1 cellular context compared by ENCODE assay signal in the genomic region with DNA sequence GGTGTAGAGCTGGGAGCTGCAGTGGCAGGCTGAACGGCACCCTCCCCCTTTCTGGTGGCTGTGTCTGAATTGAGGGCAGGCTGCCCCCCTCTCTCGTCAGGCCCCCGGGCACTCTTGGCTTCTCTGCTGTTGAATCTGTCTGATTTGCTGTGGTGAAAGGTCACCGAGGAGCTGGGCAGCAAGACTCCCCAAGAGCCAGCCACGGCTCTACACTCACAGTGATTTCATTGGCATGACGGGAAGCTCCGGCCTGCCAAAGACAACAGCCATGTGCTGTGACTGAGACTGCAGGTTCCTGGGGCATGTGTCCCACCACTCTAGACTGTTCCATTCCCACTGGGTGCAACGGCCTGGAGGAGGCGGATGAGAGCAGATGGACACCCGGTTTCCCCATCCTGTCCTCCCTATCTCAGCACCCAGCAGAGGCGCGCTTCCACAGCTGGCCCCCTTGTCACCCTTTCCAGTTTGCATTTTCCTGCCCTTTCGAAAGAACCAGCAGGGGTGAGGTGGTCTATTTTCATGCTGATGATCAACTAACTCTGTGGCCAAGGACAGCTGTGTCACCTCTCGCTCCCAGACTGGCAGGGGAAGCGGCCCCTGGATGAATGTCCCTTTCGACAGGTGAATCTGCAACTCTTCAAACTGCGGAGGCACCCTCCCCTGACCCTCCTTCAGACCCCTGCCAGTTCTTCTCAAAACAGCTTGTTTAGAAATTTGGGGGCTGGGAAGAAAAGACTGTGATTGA.
TF ChIP-seq lines count a peak whose summit lies in the region.

No MANE protein-coding gene starts in this region.

TF ChIP-seq in K562, 482 proteins besides CTCF, POLR2A, EP300 and RAD21:
- TF ChIP-seq PTRF (tag; IDR thresholded peaks at IDR 0.05) (no peak), ZKSCAN1 (IDR thresholded peaks at IDR 0.05; ENCODE audit: low read depth, low read length) (no peak), ZNF584 (CRISPR knock-in tag; IDR thresholded peaks at IDR 0.05; ENCODE audit: low read depth) (no peak), SIN3B (IDR thresholded peaks at IDR 0.05; ENCODE audit: low read depth) (no peak), IRF2 (CRISPR knock-in tag; IDR thresholded peaks at IDR 0.05) (no peak), RCOR1 (IDR thresholded peaks at IDR 0.05; ENCODE audit: borderline replicate concordance in 1 of 2, low read depth in 2 of 2, low read length in 2 of 2) (no peak), NR2F6 (CRISPR knock-in tag; IDR thresholded peaks at IDR 0.05) (no peak), NFATC3 (IDR thresholded peaks at IDR 0.05) (no peak), PHB2 (IDR thresholded peaks at IDR 0.05; ENCODE audit: low read depth) (no peak), TFAM (CRISPR knock-in tag; conservative IDR thresholded peaks at IDR 0.05) (no peak), POLR3G (IDR thresholded peaks at IDR 0.05; ENCODE audit: extremely low read depth, insufficient read length, insufficient replicate concordance) (no peak), THRAP3 (IDR thresholded peaks at IDR 0.05; ENCODE audit: borderline replicate concordance) (no peak), HMG20B (CRISPR knock-in tag; IDR thresholded peaks at IDR 0.05) (no peak), CCNT2 (IDR thresholded peaks at IDR 0.05; ENCODE audit: borderline replicate concordance, extremely low read depth, insufficient read length, low read depth, low read length) (no peak), FOXA1 (IDR thresholded peaks at IDR 0.05; ENCODE audit: borderline replicate concordance) (no peak), HMGN3 (IDR thresholded peaks at IDR 0.05; ENCODE audit: borderline replicate concordance, extremely low read depth, insufficient read length, low read depth, low read length) (no peak)
- TF ChIP-seq, protein P1, sequence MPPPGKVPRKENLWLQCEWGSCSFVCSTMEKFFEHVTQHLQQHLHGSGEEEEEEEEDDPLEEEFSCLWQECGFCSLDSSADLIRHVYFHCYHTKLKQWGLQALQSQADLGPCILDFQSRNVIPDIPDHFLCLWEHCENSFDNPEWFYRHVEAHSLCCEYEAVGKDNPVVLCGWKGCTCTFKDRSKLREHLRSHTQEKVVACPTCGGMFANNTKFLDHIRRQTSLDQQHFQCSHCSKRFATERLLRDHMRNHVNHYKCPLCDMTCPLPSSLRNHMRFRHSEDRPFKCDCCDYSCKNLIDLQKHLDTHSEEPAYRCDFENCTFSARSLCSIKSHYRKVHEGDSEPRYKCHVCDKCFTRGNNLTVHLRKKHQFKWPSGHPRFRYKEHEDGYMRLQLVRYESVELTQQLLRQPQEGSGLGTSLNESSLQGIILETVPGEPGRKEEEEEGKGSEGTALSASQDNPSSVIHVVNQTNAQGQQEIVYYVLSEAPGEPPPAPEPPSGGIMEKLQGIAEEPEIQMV (tag; conservative IDR thresholded peaks at IDR 0.05; ENCODE audit: low read depth): no peak
- TF ChIP-seq, protein P2, sequence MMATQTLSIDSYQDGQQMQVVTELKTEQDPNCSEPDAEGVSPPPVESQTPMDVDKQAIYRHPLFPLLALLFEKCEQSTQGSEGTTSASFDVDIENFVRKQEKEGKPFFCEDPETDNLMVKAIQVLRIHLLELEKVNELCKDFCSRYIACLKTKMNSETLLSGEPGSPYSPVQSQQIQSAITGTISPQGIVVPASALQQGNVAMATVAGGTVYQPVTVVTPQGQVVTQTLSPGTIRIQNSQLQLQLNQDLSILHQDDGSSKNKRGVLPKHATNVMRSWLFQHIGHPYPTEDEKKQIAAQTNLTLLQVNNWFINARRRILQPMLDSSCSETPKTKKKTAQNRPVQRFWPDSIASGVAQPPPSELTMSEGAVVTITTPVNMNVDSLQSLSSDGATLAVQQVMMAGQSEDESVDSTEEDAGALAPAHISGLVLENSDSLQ (IDR thresholded peaks at IDR 0.05): no peak
- TF ChIP-seq, protein P3, sequence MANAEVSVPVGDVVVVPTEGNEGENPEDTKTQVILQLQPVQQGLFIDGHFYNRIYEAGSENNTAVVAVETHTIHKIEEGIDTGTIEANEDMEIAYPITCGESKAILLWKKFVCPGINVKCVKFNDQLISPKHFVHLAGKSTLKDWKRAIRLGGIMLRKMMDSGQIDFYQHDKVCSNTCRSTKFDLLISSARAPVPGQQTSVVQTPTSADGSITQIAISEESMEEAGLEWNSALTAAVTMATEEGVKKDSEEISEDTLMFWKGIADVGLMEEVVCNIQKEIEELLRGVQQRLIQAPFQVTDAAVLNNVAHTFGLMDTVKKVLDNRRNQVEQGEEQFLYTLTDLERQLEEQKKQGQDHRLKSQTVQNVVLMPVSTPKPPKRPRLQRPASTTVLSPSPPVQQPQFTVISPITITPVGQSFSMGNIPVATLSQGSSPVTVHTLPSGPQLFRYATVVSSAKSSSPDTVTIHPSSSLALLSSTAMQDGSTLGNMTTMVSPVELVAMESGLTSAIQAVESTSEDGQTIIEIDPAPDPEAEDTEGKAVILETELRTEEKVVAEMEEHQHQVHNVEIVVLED (CRISPR knock-in tag; IDR thresholded peaks at IDR 0.05): no peak
- TF ChIP-seq, protein P4, sequence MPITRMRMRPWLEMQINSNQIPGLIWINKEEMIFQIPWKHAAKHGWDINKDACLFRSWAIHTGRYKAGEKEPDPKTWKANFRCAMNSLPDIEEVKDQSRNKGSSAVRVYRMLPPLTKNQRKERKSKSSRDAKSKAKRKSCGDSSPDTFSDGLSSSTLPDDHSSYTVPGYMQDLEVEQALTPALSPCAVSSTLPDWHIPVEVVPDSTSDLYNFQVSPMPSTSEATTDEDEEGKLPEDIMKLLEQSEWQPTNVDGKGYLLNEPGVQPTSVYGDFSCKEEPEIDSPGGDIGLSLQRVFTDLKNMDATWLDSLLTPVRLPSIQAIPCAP (CRISPR knock-in tag; IDR thresholded peaks at IDR 0.05; ENCODE audit: borderline replicate concordance): no peak
